ENCODE assay signal across 21 cellular contexts in genomic region chr9:127642047-127642740, GRCh38. TPM values are rescaled to one million over a fixed set of nuclear protein-coding genes. Genes with fewer than 3 reads are reported as not detected.
A peak's percentile ranks its signal among the peaks of the same experiment; 100 is the strongest.
DNase-seq lines count a peak whose midpoint lies in the region; ATAC-seq, FAIRE-seq and TF ChIP-seq lines count a peak whose summit lies in the region.
"Had no signal": no experiment of that assay in that cellular context is flagged by ENCODE, and none has a peak within 500 bp of the region (broad histone marks: within the 10 kb centered on the region; RNA-seq: fewer than 3 reads in every experiment).

No MANE protein-coding gene starts in this region.

- no TSS peak for BruUV-seq in endothelial cell of umbilical vein (replicated peaks; lab: Mats Ljungman, UMichigan)

- H3K79me2 ChIP-seq in endothelial cell of umbilical vein (ENCODE audit: control insufficient read depth, insufficient read depth, low read length): no peaks in the 10 kb centered on the region
- H3K79me2 ChIP-seq in mesendoderm (ENCODE audit: control insufficient read depth, insufficient read depth, low read length): no peaks in the 10 kb centered on the region

- H3K9me3 Mint-ChIP-seq in mesothelial cell of epicardium: no peaks in the 10 kb centered on the region
- no peaks in the 10 kb centered on the region for H3K9me3 Mint-ChIP-seq in activated T-cell treated with anti-CD3 and anti-CD28 coated beads, Interleukin-2, amount 50 U/mL, for 4 hours
- H3K9me3 Mint-ChIP-seq: activated B cell treated with CpG ODN at 0.5 μM for 24 hours; activated naive CD8-positive, alpha-beta T cell treated with anti-CD3 and anti-CD28 coated beads for 36 hours; memory B cell; stimulated activated naive CD8-positive, alpha-beta T cell treated with anti-CD3 and anti-CD28 coated beads, Interleukin-15, amount 100 ng/mL, for 72 hours had no signal

- 23 to 24% methylated on average over 10 of the region's 10 CpGs for WGBS in thyroid gland, 2 donors
- WGBS in mesendoderm (ENCODE audit: extremely low coverage, insufficient coverage, low lambda C conversion rate): no CpG with 5 or more reads among the region's 10 CpGs

- no peak overlapping the region for H3K18ac ChIP-seq in mesendoderm (ENCODE audit: low read length)

- dilution Hi-C loops in endothelial cell of umbilical vein (cut with MboI; ENCODE audit: extremely low pct_ligation_motif_present, low sequenced_read_pairs): no loop called here

- H3K23ac ChIP-seq in mesendoderm (ENCODE audit: low read length): no peak overlapping the region

- DNase-seq in MV-4-11 (lab: John Stamatoyannopoulos, UW) (peak; percentile 2), endothelial cell of umbilical vein (ENCODE audit: low read depth, low spot score) (peak; percentile 26), mesothelial cell of epicardium (ENCODE audit: low spot score in 2 of 2, unreplicated experiment in 2 of 2) (no peak), thyroid gland (peak; percentile 28 to 31), mesendoderm (no peak)
- no peak for DNase-seq in activated T-cell treated with anti-CD3 and anti-CD28 coated beads, Interleukin-2, amount 50 U/mL, for 4 hours
- DNase-seq: activated B cell treated with CpG ODN at 0.5 μM for 24 hours; activated naive CD8-positive, alpha-beta T cell treated with anti-CD3 and anti-CD28 coated beads for 36 hours; dermis blood vessel endothelial cell; NCI-H1417 treated with DMSO at 0.1 percent for 48 hours; NCI-H2171; NCI-H69; retina; SIG-M5; stimulated activated CD4-positive, alpha-beta T cell treated with anti-CD3 and anti-CD28 coated beads, Interleukin-2, amount 100 ng/mL, for 24 hours; stimulated activated naive CD8-positive, alpha-beta T cell treated with anti-CD3 and anti-CD28 coated beads, Interleukin-15, amount 100 ng/mL, for 72 hours; T-helper 17 cell; uterus had no signal

- H4K8ac ChIP-seq in mesendoderm (ENCODE audit: low read depth, low read length): no peak overlapping the region

- no peak overlapping the region for H4K5ac ChIP-seq in mesendoderm (ENCODE audit: low read length)

- CTCF ChIA-PET in endothelial cell of umbilical vein (lab: Charles Lee): no interaction called here

- H3K27me3 Mint-ChIP-seq in mesothelial cell of epicardium (ENCODE audit: low read depth): no peaks in the 10 kb centered on the region
- H3K27me3 Mint-ChIP-seq in activated T-cell treated with anti-CD3 and anti-CD28 coated beads, Interleukin-2, amount 50 U/mL, for 4 hours (ENCODE audit: low read depth): peaks cover 2% of the 10 kb centered on the region
- H3K27me3 Mint-ChIP-seq: activated naive CD8-positive, alpha-beta T cell treated with anti-CD3 and anti-CD28 coated beads for 36 hours; stimulated activated naive CD8-positive, alpha-beta T cell treated with anti-CD3 and anti-CD28 coated beads, Interleukin-15, amount 100 ng/mL, for 72 hours; T-helper 17 cell had no signal

- H3K4me1 Mint-ChIP-seq in mesothelial cell of epicardium: peaks cover 11% of the 10 kb centered on the region
- H3K4me1 Mint-ChIP-seq in activated T-cell treated with anti-CD3 and anti-CD28 coated beads, Interleukin-2, amount 50 U/mL, for 4 hours (ENCODE audit: low read depth): no peaks in the 10 kb centered on the region
- H3K4me1 Mint-ChIP-seq: activated B cell treated with CpG ODN at 0.5 μM for 24 hours; memory B cell; stimulated activated naive CD8-positive, alpha-beta T cell treated with anti-CD3 and anti-CD28 coated beads, Interleukin-15, amount 100 ng/mL, for 72 hours; T-helper 17 cell had no signal

- H2AK5ac ChIP-seq in mesendoderm (ENCODE audit: low read length): no peak overlapping the region

- H3K27me3 ChIP-seq in endothelial cell of umbilical vein (ENCODE audit: control insufficient read depth in 2 of 2, insufficient read depth in 2 of 2, low read length in 2 of 2): no peaks in the 10 kb centered on the region
- H3K27me3 ChIP-seq in thyroid gland: no peaks in the 10 kb centered on the region
- H3K27me3 ChIP-seq in mesendoderm (ENCODE audit: insufficient read depth, low read length, poor library complexity): no peaks in the 10 kb centered on the region
- H3K27me3 ChIP-seq: uterus had no signal

- no peak overlapping the region for H3K4me3 Mint-ChIP-seq in mesothelial cell of epicardium
- no peak overlapping the region for H3K4me3 Mint-ChIP-seq in activated T-cell treated with anti-CD3 and anti-CD28 coated beads, Interleukin-2, amount 50 U/mL, for 4 hours
- H3K4me3 Mint-ChIP-seq: activated B cell treated with CpG ODN at 0.5 μM for 24 hours; activated naive CD8-positive, alpha-beta T cell treated with anti-CD3 and anti-CD28 coated beads for 36 hours; memory B cell; stimulated activated naive CD8-positive, alpha-beta T cell treated with anti-CD3 and anti-CD28 coated beads, Interleukin-15, amount 100 ng/mL, for 72 hours; T-helper 17 cell had no signal

- no peak for TF ChIP-seq CTCF in endothelial cell of umbilical vein (IDR thresholded peaks at IDR 0.05; ENCODE audit: extremely low read depth in 1 of 2, insufficient read depth in 1 of 2, low read depth in 1 of 2, low read length in 2 of 2)
- no peak for TF ChIP-seq CTCF in mesothelial cell of epicardium (IDR thresholded peaks at IDR 0.05; ENCODE audit: unreplicated experiment)
- TF ChIP-seq CTCF in thyroid gland (IDR thresholded peaks at IDR 0.05): no peak

- H2BK120ac ChIP-seq in mesendoderm (ENCODE audit: low read depth, low read length): no peak overlapping the region

- peak overlapping the region; percentile 74 for H3K27ac Mint-ChIP-seq in mesothelial cell of epicardium
- H3K27ac Mint-ChIP-seq: activated B cell treated with CpG ODN at 0.5 μM for 24 hours; activated naive CD8-positive, alpha-beta T cell treated with anti-CD3 and anti-CD28 coated beads for 36 hours; memory B cell; stimulated activated naive CD8-positive, alpha-beta T cell treated with anti-CD3 and anti-CD28 coated beads, Interleukin-15, amount 100 ng/mL, for 72 hours; T-helper 17 cell had no signal

- POLR2A ChIA-PET in endothelial cell of umbilical vein (lab: Charles Lee): no interaction called here

- peaks cover 1% of the 10 kb centered on the region for H3K36me3 Mint-ChIP-seq in mesothelial cell of epicardium
- no peaks in the 10 kb centered on the region for H3K36me3 Mint-ChIP-seq in activated T-cell treated with anti-CD3 and anti-CD28 coated beads, Interleukin-2, amount 50 U/mL, for 4 hours (ENCODE audit: insufficient read depth)
- H3K36me3 Mint-ChIP-seq: activated naive CD8-positive, alpha-beta T cell treated with anti-CD3 and anti-CD28 coated beads for 36 hours; memory B cell had no signal

- H3K9ac ChIP-seq in endothelial cell of umbilical vein (replicated peaks; ENCODE audit: extremely low read depth, insufficient read depth, low read length) (no peak overlapping the region), mesendoderm (ENCODE audit: low read length) (no peak overlapping the region)

- no peak overlapping the region for H3K56ac ChIP-seq in mesendoderm (ENCODE audit: low read length)

- H3K36me3 ChIP-seq in endothelial cell of umbilical vein (ENCODE audit: control insufficient read depth in 2 of 2, extremely low read depth in 1 of 2, insufficient read depth in 2 of 2, low read length in 2 of 2) (no peaks in the 10 kb centered on the region), thyroid gland (no peaks in the 10 kb centered on the region), mesendoderm (ENCODE audit: control insufficient read depth, insufficient read depth, low read length) (no peaks in the 10 kb centered on the region)
- H3K36me3 ChIP-seq: uterus had no signal

- ATAC-seq in activated T-cell treated with anti-CD3 and anti-CD28 coated beads, Interleukin-2, amount 50 U/mL, for 4 hours: no peak
- ATAC-seq in HG02870 (IDR thresholded peaks at IDR 0.05; ENCODE audit: unreplicated experiment): no peak
- ATAC-seq: stimulated activated naive CD8-positive, alpha-beta T cell treated with anti-CD3 and anti-CD28 coated beads, Interleukin-15, amount 100 ng/mL, for 72 hours; T-helper 17 cell had no signal

- intact Hi-C loops in endothelial cell of umbilical vein (cut with micrococcal nuclease): no loop called here
- intact Hi-C loops in thyroid gland (cut with DNase I): no loop called here

- H2AFZ ChIP-seq in endothelial cell of umbilical vein (ENCODE audit: low read depth, low read length): no peak overlapping the region

- H3K9me1 ChIP-seq in endothelial cell of umbilical vein (replicated peaks; ENCODE audit: control insufficient read depth, extremely low read depth, insufficient read depth, low read length): no peaks in the 10 kb centered on the region

- peak overlapping the region; percentile 18 for H3K4me2 ChIP-seq in endothelial cell of umbilical vein (ENCODE audit: insufficient read depth, low read length)
- H3K4me2 ChIP-seq in mesendoderm (ENCODE audit: low read length): no peak overlapping the region

- no peak overlapping the region for H2BK15ac ChIP-seq in mesendoderm (replicated peaks; ENCODE audit: low read depth)

- H3K4me1 ChIP-seq in endothelial cell of umbilical vein (ENCODE audit: control insufficient read depth, extremely low read depth, insufficient read depth, low read length) (peaks cover 11% of the 10 kb centered on the region), thyroid gland (peaks cover 29 to 33% of the 10 kb centered on the region in 2 donors), mesendoderm (ENCODE audit: control insufficient read depth, low read depth, low read length) (no peaks in the 10 kb centered on the region)
- H3K4me1 ChIP-seq: uterus had no signal

- H3K79me1 ChIP-seq in mesendoderm (ENCODE audit: low read length): no peaks in the 10 kb centered on the region

- H4K20me1 ChIP-seq in endothelial cell of umbilical vein (replicated peaks; ENCODE audit: control insufficient read depth, extremely low read depth, insufficient read depth, low read length): no peaks in the 10 kb centered on the region

- H3K27ac ChIP-seq in endothelial cell of umbilical vein (ENCODE audit: insufficient read depth, low read depth, low read length) (no peak overlapping the region), thyroid gland (peak overlapping the region; percentile 70 to 90 (median 70)), mesendoderm (ENCODE audit: low read depth, low read length) (no peak overlapping the region)
- H3K27ac ChIP-seq: epithelial cell of prostate had no signal

- TF ChIP-seq POLR2A in endothelial cell of umbilical vein (IDR thresholded peaks at IDR 0.05; ENCODE audit: low read depth, low read length): no peak
- TF ChIP-seq POLR2A in thyroid gland (IDR thresholded peaks at IDR 0.05): no peak

- H3K9me3 ChIP-seq in endothelial cell of umbilical vein (replicated peaks; ENCODE audit: control insufficient read depth, insufficient read depth, low read length): no peaks in the 10 kb centered on the region
- no peaks in the 10 kb centered on the region for H3K9me3 ChIP-seq in thyroid gland
- H3K9me3 ChIP-seq: uterus had no signal

- H2BK5ac ChIP-seq in mesendoderm (ENCODE audit: low read length): no peak overlapping the region

- H3K4me3 ChIP-seq in endothelial cell of umbilical vein (replicated peaks in 1 of 3; ENCODE audit: insufficient read depth in 1 of 3, low read depth in 1 of 3, low read length in 3 of 3) (no peak overlapping the region), thyroid gland (replicated peaks in 1 of 3) (peak overlapping the region in 1 of 3 donors; percentile 0), mesendoderm (ENCODE audit: low read length) (no peak overlapping the region)
- H3K4me3 ChIP-seq: uterus had no signal

- H3K4ac ChIP-seq in mesendoderm (ENCODE audit: low read depth, low read length): no peak overlapping the region

- FAIRE-seq in endothelial cell of umbilical vein (lab: Jason Lieb, UNC): peak; percentile 55

RNA-seq across cellular contexts. Expression of gene STXBP1, which starts 30.1 kb away (rescaled TPM):
- total RNA-seq in endothelial cell of umbilical vein (50.5 and 51.3 TPM in 2 replicates), mesothelial cell of epicardium (94.9 to 112 TPM (median 105 TPM) in 3 replicates), thyroid gland (100 to 1,000 TPM in 2 of 4 donors, 10 to 100 TPM in 2; 23.8 to 139 (median 106) TPM)
- polyA plus RNA-seq in endothelial cell of umbilical vein: 12.7 and 18.8 TPM in 2 replicates
- polyA plus RNA-seq in endothelial cell of umbilical vein (2011; cell fraction: cytosol; rRNA removed): 21.7 and 25.4 TPM in 2 replicates
- polyA plus RNA-seq in endothelial cell of umbilical vein (2011; cell fraction: nucleus; rRNA removed): 49.7 and 51.2 TPM in 2 replicates
- 35.4 and 45.5 TPM in 2 replicates for polyA plus RNA-seq in endothelial cell of umbilical vein (2012)
- 27.4 and 32.6 TPM in 2 replicates for polyA minus RNA-seq in endothelial cell of umbilical vein
- 22.1 TPM for polyA minus RNA-seq in endothelial cell of umbilical vein (2011; cell fraction: cytosol; rRNA and poly(A)+ RNA removed)
- 25.6 and 26.3 TPM in 2 replicates for polyA minus RNA-seq in endothelial cell of umbilical vein (2011; cell fraction: nucleus; rRNA and poly(A)+ RNA removed)
- total RNA-seq in activated T-cell treated with anti-CD3 and anti-CD28 coated beads, Interleukin-2, amount 50 U/mL, for 4 hours: 10 to 100 TPM; 10.8 to 11.6 (median 11.0) TPM
- polyA plus RNA-seq in mesendoderm (2013, experiment 1 of 2): 17.7 TPM
- 18.7 TPM for polyA plus RNA-seq in mesendoderm (2013, experiment 2 of 2)

Comparison
In these comparisons a context has a peak if more than half of its experiments do, and no peak if none do; other contexts are left out.
1. DNase-seq: peak in MV-4-11 (single experiment), endothelial cell of umbilical vein (single experiment) and thyroid gland (2 of 2); none in mesothelial cell of epicardium (0 of 2), activated T-cell treated with anti-CD3 and anti-CD28 coated beads, Interleukin-2, amount 50 U/mL, for 4 hours (single experiment) and mesendoderm (single experiment).
2. H3K27ac ChIP-seq: peak in thyroid gland (3 of 3); none in endothelial cell of umbilical vein (single experiment) and mesendoderm (single experiment).